ENCODE assay signal across 8 cellular contexts in the genomic region with DNA sequence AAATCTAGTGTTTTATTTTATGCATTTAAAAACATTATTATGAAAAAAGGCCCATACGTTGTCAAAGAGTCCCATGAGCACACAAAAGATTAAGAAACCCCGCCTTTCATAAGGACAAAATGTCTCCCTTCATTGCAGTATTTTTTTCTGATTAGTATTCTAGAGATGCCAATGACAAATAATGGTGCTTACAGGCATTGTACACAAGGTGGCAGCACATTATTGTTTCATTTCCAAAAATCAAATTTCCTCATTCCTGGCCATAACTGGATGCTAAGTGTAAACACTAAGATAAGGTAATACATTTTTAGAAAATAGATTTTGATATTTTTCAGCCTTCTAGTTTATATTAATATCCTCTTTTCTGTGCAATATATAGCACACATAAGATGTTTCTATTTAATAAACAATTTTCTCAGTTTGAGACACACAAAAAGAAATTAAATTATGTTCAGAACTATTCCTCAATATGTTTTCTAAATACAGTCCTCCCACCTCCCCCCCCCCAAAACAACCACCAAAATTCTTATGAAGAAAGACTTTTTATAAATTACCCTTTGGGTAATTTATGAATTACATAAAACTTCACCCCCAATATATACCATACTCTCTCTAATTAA. TPM values are rescaled to one million over a fixed set of nuclear protein-coding genes. Genes with fewer than 3 reads are reported as not detected.
DNase-seq lines count a peak whose midpoint lies in the region; ATAC-seq and TF ChIP-seq lines count a peak whose summit lies in the region.

No MANE protein-coding gene starts in this region.

- ATAC-seq in HG03139 (IDR thresholded peaks at IDR 0.05; ENCODE audit: unreplicated experiment) = no peak

- peak; percentile 73 for DNase-seq in DMS 273 (lab: John Stamatoyannopoulos, UW; ENCODE audit: unreplicated experiment)
- peak; percentile 23 for DNase-seq in GM20000 (ENCODE audit: low spot score)
- peak; percentile 25 for DNase-seq in NCI-H1105 (lab: John Stamatoyannopoulos, UW)
- DNase-seq in WERI-Rb-1 = no peak
- no peak for DNase-seq in left ventricle myocardium inferior
- peak; percentile 14 for DNase-seq in skeletal muscle cell (ENCODE audit: low read depth)
- no peak for DNase-seq in islet precursor cell

- H3K4me3 ChIP-seq in WERI-Rb-1 (ENCODE audit: low read depth, low read length) (no peak overlapping the region), left ventricle myocardium inferior (no peak overlapping the region), skeletal muscle cell (ENCODE audit: low read depth, low read length) (no peak overlapping the region)

- no peaks in the 10 kb centered on the region for H3K36me3 ChIP-seq in WERI-Rb-1
- H3K36me3 ChIP-seq in left ventricle myocardium inferior = no peaks in the 10 kb centered on the region

- H3K9me3 ChIP-seq in WERI-Rb-1 (ENCODE audit: severe bottlenecking) (no peaks in the 10 kb centered on the region), left ventricle myocardium inferior (replicated peaks) (no peaks in the 10 kb centered on the region)

- H3K27me3 ChIP-seq in WERI-Rb-1 (ENCODE audit: insufficient read depth, low read depth, severe bottlenecking) = no peaks in the 10 kb centered on the region
- no peaks in the 10 kb centered on the region for H3K27me3 ChIP-seq in left ventricle myocardium inferior (ENCODE audit: low read depth)

- H3K27ac ChIP-seq in WERI-Rb-1 (no peak overlapping the region), left ventricle myocardium inferior (replicated peaks) (no peak overlapping the region)

- intact Hi-C loops in left ventricle myocardium inferior (cut with micrococcal nuclease) = no loop called here

- H3K4me1 ChIP-seq in left ventricle myocardium inferior = no peaks in the 10 kb centered on the region

- peak; percentile 38 for TF ChIP-seq CTCF in GM20000 (IDR thresholded peaks at IDR 0.05; ENCODE audit: extremely low read depth, missing control alignments)
- peak; percentile 49; the same call in 1 of the 2 replicates for TF ChIP-seq CTCF in WERI-Rb-1 (IDR thresholded peaks at IDR 0.05; ENCODE audit: low read depth, low read length)
- peak; percentile 86 for TF ChIP-seq CTCF in left ventricle myocardium inferior (IDR thresholded peaks at IDR 0.05; ENCODE audit: borderline replicate concordance)

RNA-seq across cellular contexts. Expression of a gene that starts 47.7 kb away (rescaled TPM):
- total RNA-seq in left ventricle myocardium inferior = 2.0 TPM

Comparison
In these comparisons a context has a peak if more than half of its experiments do, and no peak if none do; other contexts are left out.
1. DNase-seq: peak in DMS 273 (single experiment), GM20000 (single experiment), NCI-H1105 (single experiment) and skeletal muscle cell (single experiment); none in WERI-Rb-1 (single experiment), left ventricle myocardium inferior (single experiment) and islet precursor cell (single experiment).
2. Peak in every context shown above with its lines, with median percentiles within 50 percentile points of each other: CTCF ChIP-seq.